18 cellular contexts compared by ENCODE assay signal in genomic region chr2:158115202-158115783, GRCh38. TPM values are rescaled to one million over a fixed set of nuclear protein-coding genes. Genes with fewer than 3 reads are reported as not detected.
A peak's percentile ranks its signal among the peaks of the same experiment; 100 is the strongest.
DNase-seq lines count a peak whose midpoint lies in the region; ATAC-seq, FAIRE-seq and TF ChIP-seq lines count a peak whose summit lies in the region.
"Had no signal": no experiment of that assay in that cellular context is flagged by ENCODE, and none has a peak within 500 bp of the region (broad histone marks: within the 10 kb centered on the region; RNA-seq: fewer than 3 reads in every experiment).

No MANE protein-coding gene starts in this region.

- no peak overlapping the region for H4K12ac ChIP-seq in trophoblast cell (ENCODE audit: low read depth, low read length)

- POLR2A ChIA-PET in H1 (lab: Charles Lee; ENCODE audit: partially characterized antibody): no interaction called here

- H3K56ac ChIP-seq in H1 (replicated peaks; ENCODE audit: insufficient read length, low read depth, low read length): no peak overlapping the region

- intact Hi-C loops in esophagus muscularis mucosa (cut with DNase I): no loop called here

- FAIRE-seq in H1 (lab: Jason Lieb, UNC): no peak
- FAIRE-seq: H54, RCC 7860 had no signal

- TF ChIP-seq EP300 in H1 (IDR thresholded peaks at IDR 0.05; ENCODE audit: borderline replicate concordance in 1 of 2, low read depth in 2 of 2, low read length in 2 of 2): no peak
- TF ChIP-seq EP300 in esophagus muscularis mucosa (IDR thresholded peaks at IDR 0.05): no peak

- H3K18ac ChIP-seq in H1 (ENCODE audit: extremely low read depth, low read length): no peak overlapping the region
- no peak overlapping the region for H3K18ac ChIP-seq in trophoblast cell (ENCODE audit: low read length)

- no peak overlapping the region for H4K91ac ChIP-seq in H1 (replicated peaks; ENCODE audit: insufficient read length, low read length)
- H4K91ac ChIP-seq in trophoblast cell (ENCODE audit: low read depth, low read length): no peak overlapping the region

- H3K23ac ChIP-seq in H1 (ENCODE audit: insufficient read length) (no peak overlapping the region), trophoblast cell (ENCODE audit: low read length) (no peak overlapping the region)

- no peak overlapping the region for H2AK5ac ChIP-seq in H1 (ENCODE audit: low read depth, low read length)
- no peak overlapping the region for H2AK5ac ChIP-seq in trophoblast cell (ENCODE audit: low read length)

- no peak overlapping the region for H2BK12ac ChIP-seq in H1 (ENCODE audit: low read depth, low read length)
- H2BK12ac ChIP-seq in trophoblast cell (ENCODE audit: low read length): no peak overlapping the region

- H3K4ac ChIP-seq in H1 (replicated peaks; ENCODE audit: insufficient read length, low read depth, low read length): no peak overlapping the region
- no peak overlapping the region for H3K4ac ChIP-seq in trophoblast cell (ENCODE audit: low read depth, low read length)

- peak; percentile 82 for DNase-seq in NCI-H1048 (lab: John Stamatoyannopoulos, UW)
- DNase-seq in NCI-H2227 (lab: John Stamatoyannopoulos, UW; ENCODE audit: unreplicated experiment): peak; percentile 30
- no peak for DNase-seq in H1 (ENCODE audit: low read depth in 1 of 2, low spot score in 2 of 2)
- DNase-seq in trophoblast cell: peak; percentile 16 to 66
- no peak for DNase-seq in CD1c-positive myeloid dendritic cell (ENCODE audit: extremely low spot score)
- no peak for DNase-seq in esophagus muscularis mucosa (ENCODE audit: extremely low spot score)
- DNase-seq: DMS 273 treated with DMSO at 0.1 percent for 48 hours, KG1, NCI-H1105 treated with DMSO at 0.1 percent for 48 hours, NCI-H446, SHP77 treated with DMSO at 0.1 percent for 48 hours, SW 1271 had no signal

- H3K4me2 ChIP-seq in H1 (ENCODE audit: insufficient read depth in 1 of 2, low read depth in 2 of 2, low read length in 2 of 2): no peak overlapping the region
- H3K4me2 ChIP-seq in trophoblast cell (ENCODE audit: low read length): no peak overlapping the region

- H3K27me3 ChIP-seq in H1 (replicated peaks in 1 of 4; ENCODE audit: control insufficient read depth in 3 of 4, extremely low read depth in 1 of 4, insufficient read depth in 3 of 4, low read length in 3 of 4): no peaks in the 10 kb centered on the region
- H3K27me3 ChIP-seq in trophoblast cell (ENCODE audit: insufficient read depth, low read length): no peaks in the 10 kb centered on the region
- H3K27me3 ChIP-seq in esophagus muscularis mucosa: no peaks in the 10 kb centered on the region

- H3K4me1 ChIP-seq in H1 (replicated peaks in 1 of 4; ENCODE audit: control insufficient read depth in 3 of 4, insufficient read depth in 4 of 4, low read length in 3 of 4) (peaks cover 0 to 3% (median 0%) of the 10 kb centered on the region in 4 experiments; a peak in 1 of 7 replicates), trophoblast cell (ENCODE audit: control insufficient read depth in 1 of 2, insufficient read depth in 2 of 2, low read length in 2 of 2) (no peaks in the 10 kb centered on the region), esophagus muscularis mucosa (no peaks in the 10 kb centered on the region)

- CTCF ChIA-PET in H1 (lab: Charles Lee; ENCODE audit: partially characterized antibody): interaction anchor here (0.7 to 1.4 kb wide), 2 partner anchors 10 to 62 kb away, joined by 3 to 4 read pairs; no protein-coding TSS in a partner anchor

- TF ChIP-seq CTCF in H1 (IDR thresholded peaks at IDR 0.05; ENCODE audit: control extremely low read depth in 1 of 3, insufficient read depth in 1 of 3, low read depth in 1 of 3, low read length in 3 of 3) (no peak), esophagus muscularis mucosa (IDR thresholded peaks at IDR 0.05) (no peak)

- H3K9ac ChIP-seq in H1 (replicated peaks in 1 of 4; ENCODE audit: extremely low read depth in 1 of 4, low read depth in 3 of 4, low read length in 3 of 4) (no peak overlapping the region), trophoblast cell (ENCODE audit: low read length) (no peak overlapping the region)

- no peak overlapping the region for H4K5ac ChIP-seq in H1 (ENCODE audit: insufficient read length, low read depth, low read length)

- H4K20me1 ChIP-seq in H1 (replicated peaks in 1 of 2; ENCODE audit: control insufficient read depth in 1 of 2, insufficient read depth in 2 of 2, low read length in 2 of 2): no peaks in the 10 kb centered on the region

- TF ChIP-seq POLR2A in H1 (IDR thresholded peaks at IDR 0.05; ENCODE audit: control extremely low read depth in 1 of 2, low read depth in 2 of 2, low read length in 2 of 2): no peak
- no peak for TF ChIP-seq POLR2A in esophagus muscularis mucosa (IDR thresholded peaks at IDR 0.05; ENCODE audit: low read depth)

- H3K27ac ChIP-seq in H1 (ENCODE audit: low read depth, low read length) (no peak overlapping the region), trophoblast cell (ENCODE audit: low read depth, low read length) (no peak overlapping the region), esophagus muscularis mucosa (replicated peaks in 1 of 4) (no peak overlapping the region)

- H3K36me3 ChIP-seq in H1 (ENCODE audit: control insufficient read depth in 2 of 4, insufficient read depth in 4 of 4, low read length in 3 of 4): no peaks in the 10 kb centered on the region
- no peaks in the 10 kb centered on the region for H3K36me3 ChIP-seq in trophoblast cell (ENCODE audit: control insufficient read depth in 1 of 2, insufficient read depth in 2 of 2, low read length in 2 of 2)
- H3K36me3 ChIP-seq in esophagus muscularis mucosa: no peaks in the 10 kb centered on the region

- H2AFZ ChIP-seq in H1 (ENCODE audit: low read length) (0 out of 2 replicates have a peak overlapping the region, but pooled peaks have one; percentile 17), trophoblast cell (ENCODE audit: insufficient read depth, low read length, poor library complexity) (no peak overlapping the region)

- no peak overlapping the region for H2BK15ac ChIP-seq in H1 (ENCODE audit: low read length)

- H3K14ac ChIP-seq in H1 (ENCODE audit: insufficient read length): no peak overlapping the region
- H3K14ac ChIP-seq in trophoblast cell (ENCODE audit: low read length): no peak overlapping the region

- ATAC-seq in GM21786 (IDR thresholded peaks at IDR 0.05; ENCODE audit: unreplicated experiment): no peak

- no peak for TF ChIP-seq RAD21 in H1 (IDR thresholded peaks at IDR 0.05 in 1 of 2, conservative IDR thresholded peaks at IDR 0.05 in 1 of 2; ENCODE audit: low read depth in 2 of 2, low read length in 2 of 2)

- 87% methylated on average over 6 of the region's 6 CpGs; no CpG with 5 or more reads in 1 of the 2 experiments for WGBS in H1 (ENCODE audit: extremely low coverage in 1 of 2, insufficient coverage in 1 of 2, insufficient read length in 1 of 2, insufficient replicate concordance in 2 of 2, low coverage in 1 of 2, low lambda C conversion rate in 2 of 2, missing lambda C conversion rate in 1 of 2), 2 experiments
- no CpG with 5 or more reads among the region's 6 CpGs for WGBS in trophoblast cell (ENCODE audit: extremely low coverage, insufficient coverage, insufficient read length)
- 73% methylated on average over 6 of the region's 6 CpGs for WGBS in esophagus muscularis mucosa

- H3K79me1 ChIP-seq in H1 (ENCODE audit: low read depth, low read length): no peaks in the 10 kb centered on the region
- H3K79me1 ChIP-seq in trophoblast cell (ENCODE audit: low read length): no peaks in the 10 kb centered on the region

- H4K8ac ChIP-seq in H1 (ENCODE audit: extremely low read depth, insufficient read depth, low read length) (no peak overlapping the region), trophoblast cell (ENCODE audit: low read depth, low read length) (no peak overlapping the region)

- no peaks in the 10 kb centered on the region for H3K23me2 ChIP-seq in H1 (ENCODE audit: low read depth, low read length)

- H3K4me3 ChIP-seq in H1 (ENCODE audit: extremely low read depth in 1 of 4, insufficient read depth in 2 of 4, low read depth in 3 of 4, low read length in 4 of 4) (no peak overlapping the region), trophoblast cell (ENCODE audit: low read depth, low read length) (no peak overlapping the region), esophagus muscularis mucosa (no peak overlapping the region)

- no peak overlapping the region for H2BK20ac ChIP-seq in H1 (ENCODE audit: low read length)

- H2BK120ac ChIP-seq in H1 (replicated peaks; ENCODE audit: low read depth, low read length): no peak overlapping the region
- H2BK120ac ChIP-seq in trophoblast cell (ENCODE audit: insufficient read depth, low read length, poor library complexity): no peak overlapping the region

- H3K9me3 ChIP-seq in H1 (ENCODE audit: insufficient read depth in 2 of 2, low read depth in 1 of 2, low read length in 1 of 2) (no peaks in the 10 kb centered on the region), trophoblast cell (ENCODE audit: insufficient read depth, low read depth, low read length) (peaks cover 2% of the 10 kb centered on the region), esophagus muscularis mucosa (no peaks in the 10 kb centered on the region)

- H3K79me2 ChIP-seq in H1 (ENCODE audit: control insufficient read depth in 1 of 2, insufficient read depth in 2 of 2, low read length in 2 of 2): no peaks in the 10 kb centered on the region
- H3K79me2 ChIP-seq in trophoblast cell (ENCODE audit: control insufficient read depth, insufficient read depth, low read length, poor library complexity): no peaks in the 10 kb centered on the region

- H2BK5ac ChIP-seq in H1 (ENCODE audit: low read depth, low read length) (no peak overlapping the region), trophoblast cell (ENCODE audit: low read depth, low read length, poor library complexity) (no peak overlapping the region)

TF ChIP-seq in H1, 55 proteins besides CTCF, POLR2A, EP300 and RAD21 (continues in another document):
- no peak for TF ChIP-seq CBX5 (IDR thresholded peaks at IDR 0.05; ENCODE audit: low read depth, low read length)
- TF ChIP-seq POLR2AphosphoS5 (IDR thresholded peaks at IDR 0.05; ENCODE audit: low read depth, low read length): no peak
- no peak for TF ChIP-seq SAP30 (IDR thresholded peaks at IDR 0.05; ENCODE audit: insufficient read depth, insufficient replicate concordance, low read length)

RNA-seq across cellular contexts. Expression of gene UPP2, which starts 13.6 kb away (rescaled TPM):
- not detected in 2 replicates for total RNA-seq in H1 (2021; fragmentation: NEBNext Ultra II Directional; extraction: Animal tissue kit (Norgen Biotek cat#: 25700))
- polyA plus RNA-seq in H1 (2011; rRNA removed): not detected in 2 replicates
- not detected for polyA plus RNA-seq in H1 (2011; cell fraction: cytosol; rRNA removed)
- polyA plus RNA-seq in H1 (2011; cell fraction: nucleus; rRNA removed): not detected
- polyA plus RNA-seq in H1 (2012, experiment 1 of 2): not detected in 4 replicates
- not detected for polyA plus RNA-seq in H1 (2012, experiment 2 of 2)
- not detected for polyA plus RNA-seq in H1 (2013, experiment 1 of 2)
- not detected for polyA plus RNA-seq in H1 (2013, experiment 2 of 2)
- polyA minus RNA-seq in H1 (2011; rRNA and poly(A)+ RNA removed): not detected in 2 replicates
- not detected for polyA minus RNA-seq in H1 (2011; cell fraction: cytosol; rRNA and poly(A)+ RNA removed)
- not detected for polyA minus RNA-seq in H1 (2011; cell fraction: nucleus; rRNA and poly(A)+ RNA removed)
- not detected in 2 replicates for polyA plus RNA-seq in trophoblast cell (2013)
- total RNA-seq in esophagus muscularis mucosa: not detected
- total RNA-seq: M059J had no signal
- polyA plus RNA-seq: AG04450, BJ had no signal

Comparison
In these comparisons a context has a peak if more than half of its experiments do, and no peak if none do; other contexts are left out.
1. DNase-seq: peak in NCI-H1048 (single experiment), NCI-H2227 (single experiment) and trophoblast cell (2 of 2); none in H1 (0 of 2), CD1c-positive myeloid dendritic cell (single experiment) and esophagus muscularis mucosa (single experiment).